ENCODE assay signal across 24 cellular contexts in the genomic region with DNA sequence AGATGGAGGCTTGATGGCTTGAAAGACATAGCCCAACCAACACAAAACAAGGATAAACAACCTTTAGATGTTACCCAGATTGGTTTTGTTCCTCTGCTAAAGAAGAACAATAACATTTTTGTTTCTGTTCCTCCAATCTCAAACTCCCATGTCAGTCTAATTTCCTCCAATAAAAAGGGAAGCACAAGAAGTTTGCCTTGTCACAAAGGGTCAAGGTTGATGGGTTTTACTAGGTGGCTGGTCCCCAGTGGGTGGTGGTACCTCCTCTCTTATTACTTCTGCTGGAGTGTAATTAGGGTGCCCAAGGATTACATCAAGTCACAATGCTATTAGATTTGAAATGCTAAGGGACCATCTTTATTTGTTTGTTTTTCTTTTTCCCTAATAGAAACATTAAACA.
"Had no signal": no experiment of that assay in that cellular context is flagged by ENCODE, and none has a peak within 500 bp of the region (broad histone marks: within the 10 kb centered on the region; RNA-seq: fewer than 3 reads in every experiment).

No MANE protein-coding gene starts in this region.

- H2AFZ ChIP-seq: hepatocyte had no signal

- H3K36me3 ChIP-seq: ovary, right atrium auricular region, sigmoid colon, thoracic aorta, transverse colon had no signal

- H3K27me3 ChIP-seq: hepatocyte, ovary, right atrium auricular region, sigmoid colon, transverse colon had no signal

- DNase-seq: effector CD4-positive, alpha-beta T cell; endodermal cell; erythroblast; foreskin melanocyte; head of caudate nucleus; left colon; left ventricle myocardium superior; mesendoderm; naive thymus-derived CD4-positive, alpha-beta T cell; nephron progenitor cell; nucleus accumbens; ovary; sigmoid colon; stimulated activated CD4-positive, alpha-beta T cell treated with anti-CD3 and anti-CD28 coated beads, Interleukin-2, amount 100 ng/mL, for 24 hours; stimulated activated CD4-positive, alpha-beta T cell treated with anti-CD3 and anti-CD28 coated beads, Interleukin-4, amount 100 ng/mL, for 4 hours; stimulated activated naive B cell treated with anti-CD40 and anti-IgM and Interleukin-4, amounts not matched to agents 10 μg/mL and 1 μg/mL and 100 μg/mL, for 72 hours; stimulated activated naive CD8-positive, alpha-beta T cell treated with anti-CD3 and anti-CD28 coated beads, Interleukin-15, amount 100 ng/mL, for 72 hours; transverse colon had no signal

- H3K27ac Mint-ChIP-seq: endodermal cell; nephron progenitor cell; stimulated activated naive B cell treated with anti-CD40 and anti-IgM and Interleukin-4, amounts not matched to agents 10 μg/mL and 1 μg/mL and 100 μg/mL, for 72 hours; stimulated activated naive CD8-positive, alpha-beta T cell treated with anti-CD3 and anti-CD28 coated beads, Interleukin-15, amount 100 ng/mL, for 72 hours had no signal

- H3K4me1 ChIP-seq: right atrium auricular region, sigmoid colon had no signal

- H3K36me3 Mint-ChIP-seq: stimulated activated naive B cell treated with anti-CD40 and anti-IgM and Interleukin-4, amounts not matched to agents 10 μg/mL and 1 μg/mL and 100 μg/mL, for 72 hours had no signal

- H3K27ac ChIP-seq: coronary artery, hepatocyte, ovary, right atrium auricular region, sigmoid colon, skin epidermis, thoracic aorta, transverse colon had no signal

- H3K4me3 Mint-ChIP-seq: endodermal cell; naive thymus-derived CD4-positive, alpha-beta T cell; nephron progenitor cell; stimulated activated naive B cell treated with anti-CD40 and anti-IgM and Interleukin-4, amounts not matched to agents 10 μg/mL and 1 μg/mL and 100 μg/mL, for 72 hours; stimulated activated naive CD8-positive, alpha-beta T cell treated with anti-CD3 and anti-CD28 coated beads, Interleukin-15, amount 100 ng/mL, for 72 hours had no signal

- H3K4me1 Mint-ChIP-seq: stimulated activated naive CD8-positive, alpha-beta T cell treated with anti-CD3 and anti-CD28 coated beads, Interleukin-15, amount 100 ng/mL, for 72 hours had no signal

- ATAC-seq: left colon; left ventricle myocardium superior; naive thymus-derived CD4-positive, alpha-beta T cell; stimulated activated naive B cell treated with anti-CD40 and anti-IgM and Interleukin-4, amounts not matched to agents 10 μg/mL and 1 μg/mL and 100 μg/mL, for 72 hours; stimulated activated naive CD8-positive, alpha-beta T cell treated with anti-CD3 and anti-CD28 coated beads, Interleukin-15, amount 100 ng/mL, for 72 hours had no signal

- H3K9me3 ChIP-seq: ovary, right atrium auricular region, sigmoid colon, thoracic aorta, transverse colon had no signal

- H3K9me3 Mint-ChIP-seq: endodermal cell; stimulated activated naive B cell treated with anti-CD40 and anti-IgM and Interleukin-4, amounts not matched to agents 10 μg/mL and 1 μg/mL and 100 μg/mL, for 72 hours had no signal

- H3K4me2 ChIP-seq: hepatocyte had no signal

- H3K79me2 ChIP-seq: hepatocyte had no signal

- H3K27me3 Mint-ChIP-seq: stimulated activated naive B cell treated with anti-CD40 and anti-IgM and Interleukin-4, amounts not matched to agents 10 μg/mL and 1 μg/mL and 100 μg/mL, for 72 hours; stimulated activated naive CD8-positive, alpha-beta T cell treated with anti-CD3 and anti-CD28 coated beads, Interleukin-15, amount 100 ng/mL, for 72 hours had no signal

- H3K4me3 ChIP-seq: coronary artery, hepatocyte, lung, ovary, right atrium auricular region, sigmoid colon, skin epidermis, thoracic aorta, transverse colon had no signal
